Comparison of ENCODE assay signal across 2 cellular contexts in the genomic region with DNA sequence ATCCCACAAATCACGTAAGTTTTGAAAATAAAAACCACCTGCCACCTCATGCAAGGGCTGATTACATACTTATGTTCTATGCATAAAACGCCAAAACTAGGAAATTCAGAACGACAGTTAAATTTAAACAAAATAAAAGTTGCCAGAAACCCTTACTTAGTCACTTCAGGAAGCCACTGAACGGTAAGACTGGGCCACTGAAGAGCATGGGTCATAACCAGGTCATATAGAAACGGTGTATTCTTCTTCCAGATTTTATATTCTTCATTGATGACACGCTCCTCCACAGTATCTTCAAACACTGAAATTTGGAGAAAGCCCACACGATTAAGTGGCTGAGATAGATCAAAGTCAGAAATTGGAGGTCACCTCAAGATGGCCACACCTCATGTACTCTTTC.
TF ChIP-seq lines count a peak whose summit lies in the region.

No MANE protein-coding gene starts in this region.

TF ChIP-seq in SK-N-SH, 30 proteins besides CTCF, POLR2A, EP300 and RAD21 (continued from another document):
- TF ChIP-seq, protein P1, sequence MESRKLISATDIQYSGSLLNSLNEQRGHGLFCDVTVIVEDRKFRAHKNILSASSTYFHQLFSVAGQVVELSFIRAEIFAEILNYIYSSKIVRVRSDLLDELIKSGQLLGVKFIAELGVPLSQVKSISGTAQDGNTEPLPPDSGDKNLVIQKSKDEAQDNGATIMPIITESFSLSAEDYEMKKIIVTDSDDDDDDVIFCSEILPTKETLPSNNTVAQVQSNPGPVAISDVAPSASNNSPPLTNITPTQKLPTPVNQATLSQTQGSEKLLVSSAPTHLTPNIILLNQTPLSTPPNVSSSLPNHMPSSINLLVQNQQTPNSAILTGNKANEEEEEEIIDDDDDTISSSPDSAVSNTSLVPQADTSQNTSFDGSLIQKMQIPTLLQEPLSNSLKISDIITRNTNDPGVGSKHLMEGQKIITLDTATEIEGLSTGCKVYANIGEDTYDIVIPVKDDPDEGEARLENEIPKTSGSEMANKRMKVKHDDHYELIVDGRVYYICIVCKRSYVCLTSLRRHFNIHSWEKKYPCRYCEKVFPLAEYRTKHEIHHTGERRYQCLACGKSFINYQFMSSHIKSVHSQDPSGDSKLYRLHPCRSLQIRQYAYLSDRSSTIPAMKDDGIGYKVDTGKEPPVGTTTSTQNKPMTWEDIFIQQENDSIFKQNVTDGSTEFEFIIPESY (IDR thresholded peaks at IDR 0.05; ENCODE audit: borderline replicate concordance, low read depth), result no peak
- TF ChIP-seq GATA2 (CRISPR knock-in tag; IDR thresholded peaks at IDR 0.05), result no peak
TF ChIP-seq in SK-N-SH: peak in this region for 0.

TF ChIP-seq in SK-N-SH treated with all-trans-retinoic acid at 6 μM for 48 hours, 23 proteins besides CTCF, POLR2A, EP300 and RAD21 (continued from another document):
- TF ChIP-seq, protein P2, sequence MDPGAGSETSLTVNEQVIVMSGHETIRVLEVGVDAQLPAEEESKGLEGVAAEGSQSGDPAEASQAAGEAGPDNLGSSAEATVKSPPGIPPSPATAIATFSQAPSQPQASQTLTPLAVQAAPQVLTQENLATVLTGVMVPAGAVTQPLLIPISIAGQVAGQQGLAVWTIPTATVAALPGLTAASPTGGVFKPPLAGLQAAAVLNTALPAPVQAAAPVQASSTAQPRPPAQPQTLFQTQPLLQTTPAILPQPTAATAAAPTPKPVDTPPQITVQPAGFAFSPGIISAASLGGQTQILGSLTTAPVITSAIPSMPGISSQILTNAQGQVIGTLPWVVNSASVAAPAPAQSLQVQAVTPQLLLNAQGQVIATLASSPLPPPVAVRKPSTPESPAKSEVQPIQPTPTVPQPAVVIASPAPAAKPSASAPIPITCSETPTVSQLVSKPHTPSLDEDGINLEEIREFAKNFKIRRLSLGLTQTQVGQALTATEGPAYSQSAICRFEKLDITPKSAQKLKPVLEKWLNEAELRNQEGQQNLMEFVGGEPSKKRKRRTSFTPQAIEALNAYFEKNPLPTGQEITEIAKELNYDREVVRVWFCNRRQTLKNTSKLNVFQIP (CRISPR knock-in tag; IDR thresholded peaks at IDR 0.05; ENCODE audit: borderline replicate concordance, low read depth), result no peak
- TF ChIP-seq BACH2 (CRISPR knock-in tag; IDR thresholded peaks at IDR 0.05; ENCODE audit: borderline replicate concordance) (no peak), ZC3H10 (CRISPR knock-in tag; IDR thresholded peaks at IDR 0.05) (no peak), ZNF565 (CRISPR knock-in tag; conservative IDR thresholded peaks at IDR 0.05; ENCODE audit: low read depth) (no peak), CSDC2 (CRISPR knock-in tag; IDR thresholded peaks at IDR 0.05) (no peak), SNAI2 (CRISPR knock-in tag; IDR thresholded peaks at IDR 0.05) (no peak), GLIS3 (CRISPR knock-in tag; IDR thresholded peaks at IDR 0.05) (no peak), OSR1 (CRISPR knock-in tag; IDR thresholded peaks at IDR 0.05) (no peak), RARB (CRISPR knock-in tag; IDR thresholded peaks at IDR 0.05) (no peak), ZNF70 (CRISPR knock-in tag; IDR thresholded peaks at IDR 0.05) (no peak)
- TF ChIP-seq, protein P3, sequence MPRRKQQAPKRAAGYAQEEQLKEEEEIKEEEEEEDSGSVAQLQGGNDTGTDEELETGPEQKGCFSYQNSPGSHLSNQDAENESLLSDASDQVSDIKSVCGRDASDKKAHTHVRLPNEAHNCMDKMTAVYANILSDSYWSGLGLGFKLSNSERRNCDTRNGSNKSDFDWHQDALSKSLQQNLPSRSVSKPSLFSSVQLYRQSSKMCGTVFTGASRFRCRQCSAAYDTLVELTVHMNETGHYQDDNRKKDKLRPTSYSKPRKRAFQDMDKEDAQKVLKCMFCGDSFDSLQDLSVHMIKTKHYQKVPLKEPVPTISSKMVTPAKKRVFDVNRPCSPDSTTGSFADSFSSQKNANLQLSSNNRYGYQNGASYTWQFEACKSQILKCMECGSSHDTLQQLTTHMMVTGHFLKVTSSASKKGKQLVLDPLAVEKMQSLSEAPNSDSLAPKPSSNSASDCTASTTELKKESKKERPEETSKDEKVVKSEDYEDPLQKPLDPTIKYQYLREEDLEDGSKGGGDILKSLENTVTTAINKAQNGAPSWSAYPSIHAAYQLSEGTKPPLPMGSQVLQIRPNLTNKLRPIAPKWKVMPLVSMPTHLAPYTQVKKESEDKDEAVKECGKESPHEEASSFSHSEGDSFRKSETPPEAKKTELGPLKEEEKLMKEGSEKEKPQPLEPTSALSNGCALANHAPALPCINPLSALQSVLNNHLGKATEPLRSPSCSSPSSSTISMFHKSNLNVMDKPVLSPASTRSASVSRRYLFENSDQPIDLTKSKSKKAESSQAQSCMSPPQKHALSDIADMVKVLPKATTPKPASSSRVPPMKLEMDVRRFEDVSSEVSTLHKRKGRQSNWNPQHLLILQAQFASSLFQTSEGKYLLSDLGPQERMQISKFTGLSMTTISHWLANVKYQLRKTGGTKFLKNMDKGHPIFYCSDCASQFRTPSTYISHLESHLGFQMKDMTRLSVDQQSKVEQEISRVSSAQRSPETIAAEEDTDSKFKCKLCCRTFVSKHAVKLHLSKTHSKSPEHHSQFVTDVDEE (CRISPR knock-in tag; IDR thresholded peaks at IDR 0.05), result no peak
